In the genomic region with DNA sequence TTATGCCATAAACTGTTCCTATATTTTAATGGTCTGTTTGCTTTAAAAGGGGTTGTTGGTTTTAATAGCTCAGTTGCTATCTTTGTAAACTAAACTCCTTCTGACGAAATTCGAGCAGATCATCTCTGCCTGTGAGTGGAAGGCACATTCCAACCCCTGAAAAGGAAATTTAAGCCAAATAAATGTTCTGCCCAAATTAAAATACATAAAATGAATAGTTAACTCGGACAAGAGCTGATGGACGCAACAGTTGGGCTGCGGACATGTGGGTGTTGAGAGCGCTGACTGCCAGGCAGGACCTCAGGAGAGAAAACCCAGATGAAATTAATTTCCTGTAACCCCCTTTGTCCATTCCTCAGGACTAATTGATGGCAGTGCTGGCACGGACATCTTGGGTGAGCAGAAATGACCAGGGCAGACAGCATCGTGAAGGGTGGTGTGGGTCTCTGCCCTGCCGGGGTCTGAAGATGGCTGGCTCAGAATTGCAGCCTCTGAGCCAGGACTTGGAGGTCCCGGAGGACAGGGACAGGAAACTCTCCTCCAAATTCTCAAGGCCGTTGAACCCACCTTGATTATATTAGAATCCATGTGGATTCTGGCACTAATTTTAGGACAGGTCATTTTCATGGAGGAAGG, we compare ENCODE assay signal across 1 cellular context.
TF ChIP-seq lines count a peak whose summit lies in the region.

No MANE protein-coding gene starts in this region.

TF ChIP-seq in GM23338, 12 proteins besides CTCF, POLR2A, EP300 and RAD21 (continued from another document):
- TF ChIP-seq, protein P1, sequence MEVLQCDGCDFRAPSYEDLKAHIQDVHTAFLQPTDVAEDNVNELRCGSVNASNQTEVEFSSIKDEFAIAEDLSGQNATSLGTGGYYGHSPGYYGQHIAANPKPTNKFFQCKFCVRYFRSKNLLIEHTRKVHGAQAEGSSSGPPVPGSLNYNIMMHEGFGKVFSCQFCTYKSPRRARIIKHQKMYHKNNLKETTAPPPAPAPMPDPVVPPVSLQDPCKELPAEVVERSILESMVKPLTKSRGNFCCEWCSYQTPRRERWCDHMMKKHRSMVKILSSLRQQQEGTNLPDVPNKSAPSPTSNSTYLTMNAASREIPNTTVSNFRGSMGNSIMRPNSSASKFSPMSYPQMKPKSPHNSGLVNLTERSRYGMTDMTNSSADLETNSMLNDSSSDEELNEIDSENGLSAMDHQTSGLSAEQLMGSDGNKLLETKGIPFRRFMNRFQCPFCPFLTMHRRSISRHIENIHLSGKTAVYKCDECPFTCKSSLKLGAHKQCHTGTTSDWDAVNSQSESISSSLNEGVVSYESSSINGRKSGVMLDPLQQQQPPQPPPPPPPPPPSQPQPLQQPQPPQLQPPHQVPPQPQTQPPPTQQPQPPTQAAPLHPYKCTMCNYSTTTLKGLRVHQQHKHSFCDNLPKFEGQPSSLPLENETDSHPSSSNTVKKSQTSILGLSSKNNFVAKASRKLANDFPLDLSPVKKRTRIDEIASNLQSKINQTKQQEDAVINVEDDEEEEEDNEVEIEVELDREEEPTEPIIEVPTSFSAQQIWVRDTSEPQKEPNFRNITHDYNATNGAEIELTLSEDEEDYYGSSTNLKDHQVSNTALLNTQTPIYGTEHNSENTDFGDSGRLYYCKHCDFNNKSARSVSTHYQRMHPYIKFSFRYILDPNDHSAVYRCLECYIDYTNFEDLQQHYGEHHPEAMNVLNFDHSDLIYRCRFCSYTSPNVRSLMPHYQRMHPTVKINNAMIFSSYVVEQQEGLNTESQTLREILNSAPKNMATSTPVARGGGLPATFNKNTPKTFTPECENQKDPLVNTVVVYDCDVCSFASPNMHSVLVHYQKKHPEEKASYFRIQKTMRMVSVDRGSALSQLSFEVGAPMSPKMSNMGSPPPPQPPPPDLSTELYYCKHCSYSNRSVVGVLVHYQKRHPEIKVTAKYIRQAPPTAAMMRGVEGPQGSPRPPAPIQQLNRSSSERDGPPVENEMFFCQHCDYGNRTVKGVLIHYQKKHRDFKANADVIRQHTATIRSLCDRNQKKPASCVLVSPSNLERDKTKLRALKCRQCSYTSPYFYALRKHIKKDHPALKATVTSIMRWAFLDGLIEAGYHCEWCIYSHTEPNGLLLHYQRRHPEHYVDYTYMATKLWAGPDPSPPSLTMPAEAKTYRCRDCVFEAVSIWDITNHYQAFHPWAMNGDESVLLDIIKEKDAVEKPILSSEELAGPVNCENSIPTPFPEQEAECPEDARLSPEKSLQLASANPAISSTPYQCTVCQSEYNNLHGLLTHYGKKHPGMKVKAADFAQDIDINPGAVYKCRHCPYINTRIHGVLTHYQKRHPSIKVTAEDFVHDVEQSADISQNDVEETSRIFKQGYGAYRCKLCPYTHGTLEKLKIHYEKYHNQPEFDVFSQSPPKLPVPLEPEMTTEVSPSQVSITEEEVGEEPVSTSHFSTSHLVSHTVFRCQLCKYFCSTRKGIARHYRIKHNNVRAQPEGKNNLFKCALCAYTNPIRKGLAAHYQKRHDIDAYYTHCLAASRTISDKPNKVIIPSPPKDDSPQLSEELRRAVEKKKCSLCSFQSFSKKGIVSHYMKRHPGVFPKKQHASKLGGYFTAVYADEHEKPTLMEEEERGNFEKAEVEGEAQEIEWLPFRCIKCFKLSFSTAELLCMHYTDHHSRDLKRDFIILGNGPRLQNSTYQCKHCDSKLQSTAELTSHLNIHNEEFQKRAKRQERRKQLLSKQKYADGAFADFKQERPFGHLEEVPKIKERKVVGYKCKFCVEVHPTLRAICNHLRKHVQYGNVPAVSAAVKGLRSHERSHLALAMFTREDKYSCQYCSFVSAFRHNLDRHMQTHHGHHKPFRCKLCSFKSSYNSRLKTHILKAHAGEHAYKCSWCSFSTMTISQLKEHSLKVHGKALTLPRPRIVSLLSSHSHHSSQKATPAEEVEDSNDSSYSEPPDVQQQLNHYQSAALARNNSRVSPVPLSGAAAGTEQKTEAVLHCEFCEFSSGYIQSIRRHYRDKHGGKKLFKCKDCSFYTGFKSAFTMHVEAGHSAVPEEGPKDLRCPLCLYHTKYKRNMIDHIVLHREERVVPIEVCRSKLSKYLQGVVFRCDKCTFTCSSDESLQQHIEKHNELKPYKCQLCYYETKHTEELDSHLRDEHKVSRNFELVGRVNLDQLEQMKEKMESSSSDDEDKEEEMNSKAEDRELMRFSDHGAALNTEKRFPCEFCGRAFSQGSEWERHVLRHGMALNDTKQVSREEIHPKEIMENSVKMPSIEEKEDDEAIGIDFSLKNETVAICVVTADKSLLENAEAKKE (CRISPR knock-in tag; IDR thresholded peaks at IDR 0.05), result no peak
- no peak for TF ChIP-seq ZNF331 (CRISPR knock-in tag; IDR thresholded peaks at IDR 0.05; ENCODE audit: low read depth)
- no peak for TF ChIP-seq EZH2 (IDR thresholded peaks at IDR 0.05; ENCODE audit: low read depth, unreplicated experiment)
- TF ChIP-seq EZH2phosphoT487 (IDR thresholded peaks at IDR 0.05; ENCODE audit: unreplicated experiment), result no peak
- no peak for TF ChIP-seq NANOG (IDR thresholded peaks at IDR 0.05; ENCODE audit: borderline replicate concordance)
- no peak for TF ChIP-seq CREB1 (CRISPR knock-in tag; IDR thresholded peaks at IDR 0.05; ENCODE audit: low read depth)
- TF ChIP-seq ZNF114 (CRISPR knock-in tag; IDR thresholded peaks at IDR 0.05), result no peak
- TF ChIP-seq STAT1 (IDR thresholded peaks at IDR 0.05; ENCODE audit: unreplicated experiment), result no peak
- TF ChIP-seq, protein P2, sequence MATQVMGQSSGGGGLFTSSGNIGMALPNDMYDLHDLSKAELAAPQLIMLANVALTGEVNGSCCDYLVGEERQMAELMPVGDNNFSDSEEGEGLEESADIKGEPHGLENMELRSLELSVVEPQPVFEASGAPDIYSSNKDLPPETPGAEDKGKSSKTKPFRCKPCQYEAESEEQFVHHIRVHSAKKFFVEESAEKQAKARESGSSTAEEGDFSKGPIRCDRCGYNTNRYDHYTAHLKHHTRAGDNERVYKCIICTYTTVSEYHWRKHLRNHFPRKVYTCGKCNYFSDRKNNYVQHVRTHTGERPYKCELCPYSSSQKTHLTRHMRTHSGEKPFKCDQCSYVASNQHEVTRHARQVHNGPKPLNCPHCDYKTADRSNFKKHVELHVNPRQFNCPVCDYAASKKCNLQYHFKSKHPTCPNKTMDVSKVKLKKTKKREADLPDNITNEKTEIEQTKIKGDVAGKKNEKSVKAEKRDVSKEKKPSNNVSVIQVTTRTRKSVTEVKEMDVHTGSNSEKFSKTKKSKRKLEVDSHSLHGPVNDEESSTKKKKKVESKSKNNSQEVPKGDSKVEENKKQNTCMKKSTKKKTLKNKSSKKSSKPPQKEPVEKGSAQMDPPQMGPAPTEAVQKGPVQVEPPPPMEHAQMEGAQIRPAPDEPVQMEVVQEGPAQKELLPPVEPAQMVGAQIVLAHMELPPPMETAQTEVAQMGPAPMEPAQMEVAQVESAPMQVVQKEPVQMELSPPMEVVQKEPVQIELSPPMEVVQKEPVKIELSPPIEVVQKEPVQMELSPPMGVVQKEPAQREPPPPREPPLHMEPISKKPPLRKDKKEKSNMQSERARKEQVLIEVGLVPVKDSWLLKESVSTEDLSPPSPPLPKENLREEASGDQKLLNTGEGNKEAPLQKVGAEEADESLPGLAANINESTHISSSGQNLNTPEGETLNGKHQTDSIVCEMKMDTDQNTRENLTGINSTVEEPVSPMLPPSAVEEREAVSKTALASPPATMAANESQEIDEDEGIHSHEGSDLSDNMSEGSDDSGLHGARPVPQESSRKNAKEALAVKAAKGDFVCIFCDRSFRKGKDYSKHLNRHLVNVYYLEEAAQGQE (IDR thresholded peaks at IDR 0.05; ENCODE audit: unreplicated experiment), result no peak
TF ChIP-seq in GM23338: peak in this region for 0.
